ENCODE assay signal across 2 cellular contexts in genomic region chr18:49548266-49548665, GRCh38.
TF ChIP-seq lines count a peak whose summit lies in the region.

No MANE protein-coding gene starts in this region.

TF ChIP-seq in HCT116, 20 proteins besides CTCF, POLR2A, EP300 and RAD21 (continued from another document):
- TF ChIP-seq SP1 (IDR thresholded peaks at IDR 0.05; ENCODE audit: low read depth), result peak; percentile 21; the same call in 1 of the 2 replicates
- no peak for TF ChIP-seq ELF1 (IDR thresholded peaks at IDR 0.05; ENCODE audit: borderline replicate concordance, low read depth)
- no peak for TF ChIP-seq EZH2 (IDR thresholded peaks at IDR 0.05)
- no peak for TF ChIP-seq CEBPB (IDR thresholded peaks at IDR 0.05; ENCODE audit: low read depth)
- TF ChIP-seq SIN3A (IDR thresholded peaks at IDR 0.05; ENCODE audit: low read depth), result no peak
- TF ChIP-seq ZFX (IDR thresholded peaks at IDR 0.05), result no peak
- no peak for TF ChIP-seq ZBTB33 (IDR thresholded peaks at IDR 0.05; ENCODE audit: extremely low read depth, insufficient replicate concordance, low read length)
- TF ChIP-seq MAX (IDR thresholded peaks at IDR 0.05), result 0 out of 2 replicates have a peak, but pooled peaks have one; percentile 14
- no peak for TF ChIP-seq YY1 (IDR thresholded peaks at IDR 0.05; ENCODE audit: extremely low read depth, insufficient replicate concordance, low read depth, low read length)
- 0 out of 2 replicates have a peak, but pooled peaks have one; percentile 29 for TF ChIP-seq CBX3 (IDR thresholded peaks at IDR 0.05; ENCODE audit: low read depth)
- no peak for TF ChIP-seq SRF (IDR thresholded peaks at IDR 0.05; ENCODE audit: low read depth)
TF ChIP-seq in HCT116: peak in this region for 5.

TF ChIP-seq in SK-N-SH treated with all-trans-retinoic acid at 6 μM for 48 hours, 23 proteins besides CTCF, POLR2A, EP300 and RAD21 (continued from another document):
- TF ChIP-seq PATZ1 (CRISPR knock-in tag; IDR thresholded peaks at IDR 0.05; ENCODE audit: borderline replicate concordance), result no peak
